Comparison of ENCODE assay signal across 17 cellular contexts in genomic region chr1:6224733-6225132, GRCh38. TPM values are rescaled to one million over a fixed set of nuclear protein-coding genes. Genes with fewer than 3 reads are reported as not detected.
A peak's percentile ranks its signal among the peaks of the same experiment; 100 is the strongest.
DNase-seq lines count a peak whose midpoint lies in the region; ATAC-seq and TF ChIP-seq lines count a peak whose summit lies in the region.
"Had no signal": no experiment of that assay in that cellular context is flagged by ENCODE, and none has a peak within 500 bp of the region (broad histone marks: within the 10 kb centered on the region; RNA-seq: fewer than 3 reads in every experiment).

No MANE protein-coding gene starts in this region.

- peak overlapping the region in 8 of 10 donors; percentile 14 to 85 (median 45) for H3K27ac ChIP-seq in heart right ventricle

- WGBS in heart right ventricle, 2 donors: 60 to 71% methylated on average over 16 of the region's 16 CpGs

- no peaks in the 10 kb centered on the region for H3K27me3 ChIP-seq in heart right ventricle

- TF ChIP-seq EP300 in Ishikawa (IDR thresholded peaks at IDR 0.05; ENCODE audit: borderline replicate concordance): no peak

- H3K4me3 ChIP-seq in heart right ventricle: no peak overlapping the region

- H3K36me3 ChIP-seq in heart right ventricle: peaks cover 0 to 88% (median 47%) of the 10 kb centered on the region in 9 donors

- no peaks in the 10 kb centered on the region for H3K9me3 ChIP-seq in heart right ventricle

- H3K4me1 ChIP-seq in heart right ventricle: peaks cover 16 to 47% (median 36%) of the 10 kb centered on the region in 9 donors

- TF ChIP-seq CTCF in heart right ventricle (IDR thresholded peaks at IDR 0.05): no peak

- intact Hi-C loops in heart right ventricle (cut with DNase I): no loop called here
- intact Hi-C loops in Right ventricle myocardium superior (cut with DNase I): no loop called here

- ATAC-seq in heart right ventricle: peak in 3 of 8 donors; percentile 3 to 25 (median 9)
- ATAC-seq in Right ventricle myocardium superior (ENCODE audit: poor library complexity): no peak
- no peak for ATAC-seq in HG03354 (IDR thresholded peaks at IDR 0.05; ENCODE audit: poor library complexity, severe bottlenecking, unreplicated experiment)

- no peak for TF ChIP-seq RAD21 in Ishikawa (IDR thresholded peaks at IDR 0.05; ENCODE audit: low read depth)

- DNase-seq in heart right ventricle (no peak), Right ventricle myocardium superior (no peak), astrocyte of the hippocampus (ENCODE audit: low read depth, low spot score) (peak; percentile 35), renal cortical epithelial cell (ENCODE audit: low read depth) (peak; percentile 51), DMS153 treated with DMSO at 0.1 percent for 48 hours (lab: John Stamatoyannopoulos, UW; ENCODE audit: unreplicated experiment) (no peak), cerebellar nuclear complex (lab: John Stamatoyannopoulos, UW) (no peak)
- DNase-seq: 8988T, C1 segment of cervical spinal cord, HCEC 1CT, NCI-H1105 treated with DMSO at 0.1 percent for 48 hours, NCI-H1930, NCI-H2171 treated with DMSO at 0.1 percent for 48 hours, NCI-H774, RPMI8226 had no signal

TF ChIP-seq in Ishikawa, 13 proteins besides CTCF, POLR2A, EP300 and RAD21:
- TF ChIP-seq TEAD4 (IDR thresholded peaks at IDR 0.05) (peak; percentile 52; the same call in 1 of the 2 replicates), CREB1 (IDR thresholded peaks at IDR 0.05; ENCODE audit: low read depth) (no peak)

RNA-seq across cellular contexts. Expression of gene ICMT, which starts 11.0 kb away (rescaled TPM):
- 10 to 100 TPM; 47.9 to 81.0 (median 64.4) TPM for total RNA-seq in heart right ventricle
- 10 to 100 TPM; 16.5 to 38.3 TPM for polyA plus RNA-seq in heart right ventricle
- 48.8 TPM for total RNA-seq in Right ventricle myocardium superior
- total RNA-seq in renal cortical epithelial cell: 81.1 and 107 TPM in 2 replicates

RNA-seq across cellular contexts. Expression of gene RNF207, which starts 18.8 kb away (rescaled TPM):
- total RNA-seq in heart right ventricle: 100 to 1,000 TPM in 1 of 10 donors, 10 to 100 TPM in 9; 30.6 to 101 (median 67.4) TPM
- polyA plus RNA-seq in heart right ventricle: 100 to 1,000 TPM in 1 of 2 donors, 10 to 100 TPM in 1; 16.2 to 183 TPM
- 70.1 TPM for total RNA-seq in Right ventricle myocardium superior
- 23.8 and 53.5 TPM in 2 replicates for total RNA-seq in renal cortical epithelial cell

RNA-seq across cellular contexts. Expression of gene HES3, which starts 19.2 kb away (rescaled TPM):
- total RNA-seq in heart right ventricle: not detected
- polyA plus RNA-seq in heart right ventricle: not detected
- total RNA-seq in Right ventricle myocardium superior: not detected
- total RNA-seq in renal cortical epithelial cell: not detected in 2 replicates
- total RNA-seq: NCI-H460 had no signal

RNA-seq across cellular contexts. Expression of gene RPL22, which starts 25.3 kb away (rescaled TPM):
- total RNA-seq in heart right ventricle (100 to 1,000 TPM; 223 to 298 (median 273) TPM), Right ventricle myocardium superior (234 TPM), renal cortical epithelial cell (160 and 174 TPM in 2 replicates)
- polyA plus RNA-seq in heart right ventricle: 100 to 1,000 TPM; 295 to 639 TPM

RNA-seq across cellular contexts. Expression of gene GPR153, which starts 36.2 kb away (rescaled TPM):
- total RNA-seq in heart right ventricle (1 to 10 TPM; 1.8 to 8.5 (median 3.6) TPM), Right ventricle myocardium superior (12.5 TPM), renal cortical epithelial cell (1.9 and 4.8 TPM in 2 replicates)
- 1 to 10 TPM; 2.0 to 3.7 TPM for polyA plus RNA-seq in heart right ventricle

Comparison
In these comparisons a context has a peak if more than half of its experiments do, and no peak if none do; other contexts are left out.
1. DNase-seq: peak in astrocyte of the hippocampus (single experiment) and renal cortical epithelial cell (single experiment); none in heart right ventricle (0 of 2), Right ventricle myocardium superior (single experiment), DMS153 treated with DMSO at 0.1 percent for 48 hours (single experiment) and cerebellar nuclear complex (0 of 2).